Comparison of ENCODE assay signal across 8 cellular contexts in the genomic region with DNA sequence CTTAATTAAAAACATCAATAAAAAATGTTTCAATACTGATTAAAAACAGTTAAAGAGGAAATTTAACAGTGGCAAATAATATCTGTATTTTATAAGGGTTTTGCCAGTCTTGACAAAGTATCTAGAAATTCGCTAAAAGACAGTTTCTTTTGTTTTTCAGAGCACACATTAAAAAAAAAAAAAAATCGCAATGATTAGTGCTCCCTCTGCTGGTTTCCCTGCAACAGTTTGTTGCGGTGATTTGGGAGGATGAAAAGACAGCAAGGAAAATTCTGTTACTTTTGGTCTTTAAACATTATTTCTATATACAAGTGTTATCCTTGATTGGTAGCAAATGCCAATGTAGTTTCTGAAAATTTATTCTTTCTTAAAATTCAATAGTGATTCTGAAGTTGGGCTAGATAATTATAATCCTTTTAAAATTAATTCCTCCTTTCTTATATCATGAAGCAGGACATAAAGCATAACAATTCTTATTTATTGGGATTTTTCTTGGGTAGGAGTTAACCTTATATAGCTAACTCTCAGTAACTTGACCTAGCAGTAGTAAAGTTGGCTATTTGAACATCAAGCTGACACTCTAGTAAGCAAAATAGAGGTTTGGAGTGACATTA. TPM values are rescaled to one million over a fixed set of nuclear protein-coding genes. Genes with fewer than 3 reads are reported as not detected.
A peak's percentile ranks its signal among the peaks of the same experiment; 100 is the strongest.
DNase-seq lines count a peak whose midpoint lies in the region; ATAC-seq, FAIRE-seq and TF ChIP-seq lines count a peak whose summit lies in the region.

No MANE protein-coding gene starts in this region.

- H3K9me3 ChIP-seq in K562 (replicated peaks; ENCODE audit: control insufficient read depth, insufficient read depth, low read depth, low read length) (no peaks in the 10 kb centered on the region), lung (ENCODE audit: control insufficient read depth in 2 of 2, insufficient read depth in 1 of 2, low read length in 1 of 2) (no peaks in the 10 kb centered on the region)

- H3K79me2 ChIP-seq in K562 (ENCODE audit: control insufficient read depth, insufficient read depth, low read length) = no peaks in the 10 kb centered on the region

- peak; percentile 48 to 66 for TF ChIP-seq RAD21 in K562 (CRISPR knock-in tag; conservative IDR thresholded peaks at IDR 0.05 in 1 of 2, IDR thresholded peaks at IDR 0.05 in 1 of 2)

- H3K9me3 Mint-ChIP-seq in stimulated activated memory B cell treated with anti-CD40 and anti-IgM and Interleukin-4, amounts not matched to agents 10 μg/mL and 1 μg/mL and 100 μg/mL, for 72 hours = no peaks in the 10 kb centered on the region

- DNase-seq in ELF-1 (ENCODE audit: low read depth, low spot score) = peak; percentile 18
- peak; percentile 46 for DNase-seq in NAMALWA (ENCODE audit: low spot score)
- DNase-seq in K562 (ENCODE audit: extremely low read depth in 1 of 4, low spot score in 3 of 4) = peak in 2 of 4 experiments; percentile 21 to 28
- no peak for DNase-seq in lung (ENCODE audit: low spot score)
- no peak for DNase-seq in left colon
- DNase-seq in urothelium cell line (ENCODE audit: low spot score) = no peak

- H3K36me3 ChIP-seq in K562 (ENCODE audit: control insufficient read depth, insufficient read depth, low read length) = no peaks in the 10 kb centered on the region
- H3K36me3 ChIP-seq in lung (ENCODE audit: control insufficient read depth in 2 of 2, insufficient read depth in 2 of 2, low read length in 2 of 2) = no peaks in the 10 kb centered on the region

- no peaks in the 10 kb centered on the region for H4K20me1 ChIP-seq in K562 (replicated peaks; ENCODE audit: control insufficient read depth, insufficient read depth, low read length)

- FAIRE-seq in K562 (lab: Jason Lieb, UNC) (peak; percentile 74), urothelium cell line (lab: Jason Lieb, UNC) (no peak)

- no peak overlapping the region for H3K4me2 ChIP-seq in K562 (ENCODE audit: insufficient read depth, low read length)

- no peaks in the 10 kb centered on the region for H3K9me1 ChIP-seq in K562 (ENCODE audit: control insufficient read depth, insufficient read depth, low read length)

- POLR2A ChIA-PET in K562 (lab: Yijun Ruan, JAX) = no interaction called here

- H3K27me3 Mint-ChIP-seq in stimulated activated memory B cell treated with anti-CD40 and anti-IgM and Interleukin-4, amounts not matched to agents 10 μg/mL and 1 μg/mL and 100 μg/mL, for 72 hours = no peaks in the 10 kb centered on the region

- H3K36me3 Mint-ChIP-seq in stimulated activated memory B cell treated with anti-CD40 and anti-IgM and Interleukin-4, amounts not matched to agents 10 μg/mL and 1 μg/mL and 100 μg/mL, for 72 hours = no peaks in the 10 kb centered on the region

- no peak overlapping the region for H3K4me3 ChIP-seq in K562
- no peak overlapping the region for H3K4me3 ChIP-seq in lung

- CTCF ChIA-PET in K562 (lab: Yijun Ruan, JAX; ENCODE audit: low intra/inter-chr PET ratio) = interaction anchor here (0.7 kb wide), 5 partner anchors 36 to 940 kb away, joined by 3 to 6 read pairs (median 3); no protein-coding TSS in a partner anchor

- TF ChIP-seq EP300 in K562 (IDR thresholded peaks at IDR 0.05; ENCODE audit: low read length) = no peak

- peak; percentile 36 to 67 (median 56); a peak in 5 of 6 replicates for TF ChIP-seq CTCF in K562 (IDR thresholded peaks at IDR 0.05 in 2 of 3, conservative IDR thresholded peaks at IDR 0.05 in 1 of 3; ENCODE audit: insufficient read depth in 2 of 3, low read depth in 1 of 3, low read length in 3 of 3)
- peak; percentile 56 for TF ChIP-seq CTCF in lung (IDR thresholded peaks at IDR 0.05; ENCODE audit: control extremely low read depth, extremely low read depth)

- no peak overlapping the region for H3K9ac ChIP-seq in K562 (ENCODE audit: insufficient read depth in 1 of 2, low read depth in 2 of 2, low read length in 2 of 2)

- no peak overlapping the region for H3K27ac ChIP-seq in K562 (ENCODE audit: extremely low read depth, low read depth, low read length)
- no peak overlapping the region for H3K27ac ChIP-seq in lung (ENCODE audit: low read depth in 1 of 2, low read length in 1 of 2)

- ATAC-seq in K562 = no peak
- ATAC-seq in lung (ENCODE audit: insufficient read depth, low FRiP score) = no peak
- no peak for ATAC-seq in left colon
- ATAC-seq in stimulated activated memory B cell treated with anti-CD40 and anti-IgM and Interleukin-4, amounts not matched to agents 10 μg/mL and 1 μg/mL and 100 μg/mL, for 72 hours = no peak
- no peak for ATAC-seq in GM18511 (IDR thresholded peaks at IDR 0.05; ENCODE audit: unreplicated experiment)

- 0% methylated on average over 2 of the region's 3 CpGs for WGBS in K562 (ENCODE audit: insufficient coverage, low coverage, missing lambda C conversion rate)
- 1% methylated on average over 3 of the region's 3 CpGs for WGBS in lung, 2 donors

- in situ Hi-C loops in K562 (cut with MboI) = no loop called here

- no peak overlapping the region for H3K27ac Mint-ChIP-seq in stimulated activated memory B cell treated with anti-CD40 and anti-IgM and Interleukin-4, amounts not matched to agents 10 μg/mL and 1 μg/mL and 100 μg/mL, for 72 hours

- no peak for TF ChIP-seq POLR2A in K562 (conservative IDR thresholded peaks at IDR 0.05)

- H3K27me3 ChIP-seq in K562 (ENCODE audit: control insufficient read depth in 2 of 2, insufficient read depth in 2 of 2, low read length in 2 of 2) (no peaks in the 10 kb centered on the region), lung (ENCODE audit: control insufficient read depth, insufficient read depth) (no peaks in the 10 kb centered on the region)

- intact Hi-C loops in K562 (cut with micrococcal nuclease) (loop anchor here (1.0 kb wide), 1 partner anchor 685 kb away; no protein-coding TSS in a partner anchor), left colon (cut with DNase I, micrococcal nuclease) (loop anchor here in 1 of 2 donors (10.0 kb wide), 2 partner anchors 589 to 689 kb away; no protein-coding TSS in a partner anchor)

- H3K4me3 Mint-ChIP-seq in stimulated activated memory B cell treated with anti-CD40 and anti-IgM and Interleukin-4, amounts not matched to agents 10 μg/mL and 1 μg/mL and 100 μg/mL, for 72 hours = no peak overlapping the region

- H3K4me1 ChIP-seq in K562 (replicated peaks in 1 of 2; ENCODE audit: control insufficient read depth in 2 of 2, insufficient read depth in 2 of 2, low read length in 2 of 2) = peaks cover 0 to 34% of the 10 kb centered on the region in 2 experiments; a peak in 3 of 5 replicates
- peaks cover 0 to 1% of the 10 kb centered on the region in 2 donors for H3K4me1 ChIP-seq in lung (ENCODE audit: control insufficient read depth in 2 of 2, insufficient read depth in 2 of 2, low read length in 2 of 2)

- no peak overlapping the region for H2AFZ ChIP-seq in K562 (ENCODE audit: low read depth, low read length)

- BruUV-seq in K562 (replicated peaks; lab: Mats Ljungman, UMichigan) = no TSS peak

- no peaks in the 10 kb centered on the region for H3K4me1 Mint-ChIP-seq in stimulated activated memory B cell treated with anti-CD40 and anti-IgM and Interleukin-4, amounts not matched to agents 10 μg/mL and 1 μg/mL and 100 μg/mL, for 72 hours

TF ChIP-seq in K562, 482 proteins besides CTCF, POLR2A, EP300 and RAD21:
- TF ChIP-seq CHCHD3 (CRISPR knock-in tag; IDR thresholded peaks at IDR 0.05) = no peak
- peak; percentile 85 for TF ChIP-seq ZNF384 (IDR thresholded peaks at IDR 0.05; ENCODE audit: low read depth, low read length)
- no peak for TF ChIP-seq ZNF431 (CRISPR knock-in tag; IDR thresholded peaks at IDR 0.05)

RNA-seq across cellular contexts. Expression of a gene that starts 23.1 kb away (rescaled TPM):
- 10.5 and 11.1 TPM in 2 replicates for total RNA-seq in K562 (2011; cell fraction: chromatin; rRNA removed; ENCODE audit: low replicate concordance)
- 7.8 and 10.3 TPM in 2 replicates for total RNA-seq in K562 (2011; cell fraction: nucleolus; rRNA removed)
- 11.7 and 12.6 TPM in 2 replicates for total RNA-seq in K562 (2011; cell fraction: nucleoplasm; rRNA removed)
- total RNA-seq in K562 (2014; rRNA removed) = 2.5 and 3.3 TPM in 2 replicates
- 3.3 and 3.4 TPM in 2 replicates for total RNA-seq in K562 (2014; rRNA removed; fragmentation: Illumina TruSeq; extraction: Trizol)
- total RNA-seq in K562 (2015; rRNA removed; fragmentation: Illumina TruSeq; extraction: Trizol) = 4.0 and 4.2 TPM in 2 replicates
- total RNA-seq in K562 (2021) = 6.8 and 7.8 TPM in 2 replicates
- 6.4 and 7.1 TPM in 2 replicates for polyA plus RNA-seq in K562 (2011; rRNA removed)
- polyA plus RNA-seq in K562 (2011; cell fraction: cytosol; rRNA removed) = 7.5 and 11.2 TPM in 2 replicates
- polyA plus RNA-seq in K562 (2011; cell fraction: nucleus; rRNA removed) = 13.2 and 13.8 TPM in 2 replicates
- 6.3 and 8.8 TPM in 2 replicates for polyA plus RNA-seq in K562 (2012)
- polyA plus RNA-seq in K562 (2014; fragmentation: Illumina TruSeq; extraction: Trizol) = 6.1 and 7.7 TPM in 2 replicates
- polyA plus RNA-seq in K562 (2014; fragmentation: Nextera tagmentation; extraction: Ambion mirVana) = 1 to 10 TPM; 1.8 TPM
- polyA plus RNA-seq in K562 (2014; rRNA removed) = 3.1 and 7.0 TPM in 2 replicates
- polyA minus RNA-seq in K562 (2011; rRNA and poly(A)+ RNA removed) = 10.4 and 12.3 TPM in 2 replicates
- 4.9 and 6.7 TPM in 2 replicates for polyA minus RNA-seq in K562 (2011; cell fraction: cytosol; rRNA and poly(A)+ RNA removed)
- polyA minus RNA-seq in K562 (2011; cell fraction: nucleus; rRNA and poly(A)+ RNA removed) = 8.1 and 12.3 TPM in 2 replicates
- 10 to 100 TPM; 30.0 to 49.8 TPM for total RNA-seq in lung
- polyA plus RNA-seq in lung = 10 to 100 TPM; 27.1 to 30.1 TPM
- total RNA-seq in left colon = 10 to 100 TPM; 52.4 to 66.8 TPM

Comparison
In these comparisons a context has a peak if more than half of its experiments do, and no peak if none do; other contexts are left out.
1. DNase-seq: peak in ELF-1 (single experiment) and NAMALWA (single experiment); none in lung (single experiment), left colon (0 of 2) and urothelium cell line (single experiment).